8 cellular contexts compared by ENCODE assay signal in genomic region chr11:105215528-105215927, GRCh38.
"Had no signal": no experiment of that assay in that cellular context is flagged by ENCODE, and none has a peak within 500 bp of the region (broad histone marks: within the 10 kb centered on the region; RNA-seq: fewer than 3 reads in every experiment).

No MANE protein-coding gene starts in this region.

- H3K27ac Mint-ChIP-seq: GM23338, H9 had no signal

- H3K4me3 ChIP-seq: GM23338, K562 had no signal

- ATAC-seq: GM23338, K562 had no signal

- H3K4me3 Mint-ChIP-seq: GM23338, H9 had no signal

- FAIRE-seq: H1, H54, HTR-8/SVneo, K562 had no signal

- DNase-seq: H9, HCEC 1CT, IMR-90 had no signal
